Comparison of ENCODE assay signal across 8 cellular contexts in the genomic region with DNA sequence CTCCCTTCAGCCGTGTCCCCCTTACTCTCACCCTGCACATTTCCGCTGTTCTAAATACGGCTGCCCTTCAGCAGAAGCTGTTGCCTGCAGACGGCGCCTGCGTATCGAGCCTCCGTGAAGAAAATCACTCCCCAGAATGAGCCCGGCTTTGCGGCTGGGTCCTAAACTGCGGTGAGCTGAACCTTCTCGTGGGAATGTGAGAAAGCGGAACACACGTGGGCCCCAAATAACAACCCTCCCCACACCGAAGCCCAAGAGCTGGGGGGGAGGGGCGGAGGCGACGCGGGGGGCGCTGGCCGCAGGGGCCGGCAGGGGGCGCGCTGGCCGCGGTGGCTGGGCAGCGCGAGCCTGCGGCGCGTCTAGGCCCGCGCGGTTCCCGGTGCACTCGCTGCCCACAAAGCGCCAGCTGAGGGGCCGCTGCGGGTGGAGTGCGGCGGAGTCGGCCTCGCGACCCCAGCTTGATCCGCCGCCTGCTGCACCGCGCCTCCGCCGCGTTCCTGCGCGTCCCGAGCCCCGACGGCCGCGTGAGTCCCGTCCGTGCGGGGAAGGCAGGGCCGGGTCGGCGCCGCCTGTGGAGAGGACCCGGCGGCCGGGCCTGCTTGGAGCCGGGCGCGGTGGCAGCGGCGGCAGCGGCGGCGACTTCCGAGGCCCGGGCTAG. TPM values are rescaled to one million over a fixed set of nuclear protein-coding genes. Genes with fewer than 3 reads are reported as not detected.
DNase-seq lines count a peak whose midpoint lies in the region; ATAC-seq lines count a peak whose summit lies in the region.

TSS of gene ZNF398 (plus strand) at position 382 of the 658 bp plus-strand sequence. CDS start 290 bp downstream, outside the sequence.

- H3K4me3 Mint-ChIP-seq in activated T-helper 1 cell treated with anti-CD3 and anti-CD28 coated beads, Interleukin-12 subunit alpha, Interleukin-12 subunit beta, Interleukin-2, Interleukin-4 antibody, amounts not matched to agents 30 ng/mL and 10 ng/mL and 1 ng/mL, durations not matched to agents 14 hours and 24 hours and 36 hours: peak within 1 kb of the TSS; percentile 89
- H3K4me3 Mint-ChIP-seq in naive thymus-derived CD8-positive, alpha-beta T cell: peak within 1 kb of the TSS; percentile 89 to 94 (median 92)

- peaks cover 42% of the 10 kb centered on the region for H3K4me1 Mint-ChIP-seq in activated T-helper 1 cell treated with anti-CD3 and anti-CD28 coated beads, Interleukin-12 subunit alpha, Interleukin-12 subunit beta, Interleukin-2, Interleukin-4 antibody, amounts not matched to agents 30 ng/mL and 10 ng/mL and 1 ng/mL, durations not matched to agents 14 hours and 24 hours and 36 hours (ENCODE audit: low read depth)
- H3K4me1 Mint-ChIP-seq in naive thymus-derived CD8-positive, alpha-beta T cell: peaks cover 15 to 42% (median 35%) of the 10 kb centered on the region in 4 donors

- peaks cover 14% of the 10 kb centered on the region for H3K36me3 Mint-ChIP-seq in activated T-helper 1 cell treated with anti-CD3 and anti-CD28 coated beads, Interleukin-12 subunit alpha, Interleukin-12 subunit beta, Interleukin-2, Interleukin-4 antibody, amounts not matched to agents 30 ng/mL and 10 ng/mL and 1 ng/mL, durations not matched to agents 14 hours and 24 hours and 36 hours (ENCODE audit: low read depth)
- H3K36me3 Mint-ChIP-seq in naive thymus-derived CD8-positive, alpha-beta T cell: peaks cover 0 to 8% (median 0%) of the 10 kb centered on the region in 3 donors

- POLR2A ChIA-PET in naive thymus-derived CD8-positive, alpha-beta T cell (lab: Charles Lee): interaction anchor here (0.6 to 4.8 kb wide), 18 partner anchors 8 to 722 kb away, joined by 3 to 98 read pairs (median 5); partner anchors contain the start of genes ZNF282, ZNF425, ZNF783 and ZNF786

- peak; percentile 45 for DNase-seq in DMS79 (lab: John Stamatoyannopoulos, UW)
- peak; percentile 86 for DNase-seq in HuH-7.5 (ENCODE audit: low spot score)
- DNase-seq in RKO (ENCODE audit: low spot score): peak; percentile 88
- DNase-seq in activated T-helper 1 cell treated with anti-CD3 and anti-CD28 coated beads, Interleukin-12 subunit alpha, Interleukin-12 subunit beta, Interleukin-2, Interleukin-4 antibody, amounts not matched to agents 30 ng/mL and 10 ng/mL and 1 ng/mL, durations not matched to agents 14 hours and 24 hours and 36 hours (ENCODE audit: low spot score): peak; percentile 74
- DNase-seq in fibroblast of gingiva (ENCODE audit: low read depth): peak; percentile 80
- DNase-seq in naive thymus-derived CD8-positive, alpha-beta T cell: peak; percentile 70 to 88 (median 83)
- DNase-seq in stimulated activated naive CD8-positive, alpha-beta T cell treated with anti-CD3 and anti-CD28 coated beads, Interleukin-15, Interleukin-2, amounts not matched to agents 100 U/mL and 50 U/mL, for 24 hours: peak; percentile 86

- intact Hi-C loops in activated T-helper 1 cell treated with anti-CD3 and anti-CD28 coated beads, Interleukin-12 subunit alpha, Interleukin-12 subunit beta, Interleukin-2, Interleukin-4 antibody, amounts not matched to agents 30 ng/mL and 10 ng/mL and 1 ng/mL, durations not matched to agents 14 hours and 24 hours and 36 hours (cut with micrococcal nuclease): loop anchor here (1.0 to 5.0 kb wide), 15 partner anchors 21 to 691 kb away; partner anchors contain the start of genes EZH2, PDIA4, ZNF282 and ZNF425

- peak within 1 kb of the TSS; percentile 91 for H3K27ac Mint-ChIP-seq in activated T-helper 1 cell treated with anti-CD3 and anti-CD28 coated beads, Interleukin-12 subunit alpha, Interleukin-12 subunit beta, Interleukin-2, Interleukin-4 antibody, amounts not matched to agents 30 ng/mL and 10 ng/mL and 1 ng/mL, durations not matched to agents 14 hours and 24 hours and 36 hours
- peak within 1 kb of the TSS; percentile 90 to 98 (median 95) for H3K27ac Mint-ChIP-seq in naive thymus-derived CD8-positive, alpha-beta T cell

- no peaks in the 10 kb centered on the region for H3K9me3 Mint-ChIP-seq in activated T-helper 1 cell treated with anti-CD3 and anti-CD28 coated beads, Interleukin-12 subunit alpha, Interleukin-12 subunit beta, Interleukin-2, Interleukin-4 antibody, amounts not matched to agents 30 ng/mL and 10 ng/mL and 1 ng/mL, durations not matched to agents 14 hours and 24 hours and 36 hours
- H3K9me3 Mint-ChIP-seq in naive thymus-derived CD8-positive, alpha-beta T cell: no peaks in the 10 kb centered on the region

- H3K27me3 Mint-ChIP-seq in activated T-helper 1 cell treated with anti-CD3 and anti-CD28 coated beads, Interleukin-12 subunit alpha, Interleukin-12 subunit beta, Interleukin-2, Interleukin-4 antibody, amounts not matched to agents 30 ng/mL and 10 ng/mL and 1 ng/mL, durations not matched to agents 14 hours and 24 hours and 36 hours (ENCODE audit: insufficient read depth): no peaks in the 10 kb centered on the region
- no peaks in the 10 kb centered on the region for H3K27me3 Mint-ChIP-seq in naive thymus-derived CD8-positive, alpha-beta T cell

- peak; percentile 67 for ATAC-seq in GM21526 (IDR thresholded peaks at IDR 0.05; ENCODE audit: low FRiP score, unreplicated experiment)
- peak; percentile 77 to 80 for ATAC-seq in naive thymus-derived CD8-positive, alpha-beta T cell
- peak; percentile 83 for ATAC-seq in stimulated activated naive CD8-positive, alpha-beta T cell treated with anti-CD3 and anti-CD28 coated beads, Interleukin-15, Interleukin-2, amounts not matched to agents 100 U/mL and 50 U/mL, for 24 hours

RNA-seq across cellular contexts. Expression of gene ZNF398, which starts in this region (rescaled TPM):
- total RNA-seq in activated T-helper 1 cell treated with anti-CD3 and anti-CD28 coated beads, Interleukin-12 subunit alpha, Interleukin-12 subunit beta, Interleukin-2, Interleukin-4 antibody, amounts not matched to agents 30 ng/mL and 10 ng/mL and 1 ng/mL, durations not matched to agents 14 hours and 24 hours and 36 hours: 14.1 and 14.4 TPM in 2 replicates
- total RNA-seq in naive thymus-derived CD8-positive, alpha-beta T cell: 10 to 100 TPM; 25.7 to 29.0 TPM
- 1 to 10 TPM; 6.9 to 9.7 (median 7.6) TPM for polyA plus RNA-seq in naive thymus-derived CD8-positive, alpha-beta T cell

Comparison
In these comparisons a context has a peak if more than half of its experiments do, and no peak if none do; other contexts are left out.
1. Peak in every context shown above with its lines: DNase-seq and ATAC-seq.